1 cellular context compared by ENCODE assay signal in genomic region chr11:34056672-34057071, GRCh38.
TF ChIP-seq lines count a peak whose summit lies in the region.

No MANE protein-coding gene starts in this region.

TF ChIP-seq in K562, 482 proteins besides CTCF, POLR2A, EP300 and RAD21:
- TF ChIP-seq GTF2E2 (tag; IDR thresholded peaks at IDR 0.05) (0 out of 2 replicates have a peak, but pooled peaks have one; percentile 39), ZFP1 (CRISPR knock-in tag; IDR thresholded peaks at IDR 0.05) (no peak)
